In the genomic region with DNA sequence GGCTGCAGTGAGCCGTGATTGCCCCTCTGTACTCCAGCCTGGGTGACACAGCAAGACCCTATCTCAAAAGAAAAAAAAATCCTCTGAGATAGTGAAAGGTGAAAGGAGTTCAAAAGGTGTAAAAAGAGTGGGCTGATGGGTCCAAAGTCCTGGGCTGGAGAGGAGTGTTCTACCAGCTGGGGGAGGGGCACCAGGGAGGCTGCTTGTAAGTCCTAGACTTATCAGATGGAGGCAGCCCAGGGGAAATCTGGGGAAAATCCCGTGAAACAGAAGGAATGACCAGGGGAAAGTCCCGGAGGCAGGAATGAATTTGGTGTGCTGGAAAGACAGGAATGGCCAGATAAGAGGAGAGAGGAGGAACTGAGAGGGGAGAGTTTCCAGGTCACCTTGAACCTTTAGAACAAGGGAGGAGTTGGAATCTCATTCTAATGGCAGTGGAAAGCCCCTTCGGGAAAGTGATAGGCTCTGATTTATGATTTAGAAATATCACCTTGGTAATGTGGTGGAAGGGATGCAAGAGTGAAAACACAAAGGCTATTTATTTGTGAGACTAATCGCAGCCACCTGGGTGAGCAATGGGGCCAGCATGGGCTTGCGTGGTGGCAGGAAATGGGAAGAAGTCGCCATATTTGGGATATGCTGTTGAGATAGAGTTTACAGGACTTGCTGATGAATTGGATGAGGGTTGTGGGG, we compare ENCODE assay signal across 1 cellular context.
TF ChIP-seq lines count a peak whose summit lies in the region.

No MANE protein-coding gene starts in this region.

TF ChIP-seq in HepG2, 621 proteins besides CTCF, POLR2A, EP300 and RAD21 (continued from another document and continues in another):
- TF ChIP-seq ZUFSP (CRISPR knock-in tag; IDR thresholded peaks at IDR 0.05; ENCODE audit: borderline replicate concordance) (no peak), MIER2 (CRISPR knock-in tag; IDR thresholded peaks at IDR 0.05) (no peak), TEAD3 (CRISPR knock-in tag; optimal IDR thresholded peaks at IDR 0.05; ENCODE audit: borderline replicate concordance) (no peak), KAT8 (CRISPR knock-in tag; IDR thresholded peaks at IDR 0.05) (peak; percentile 36; the same call in 1 of the 2 replicates), PHB2 (IDR thresholded peaks at IDR 0.05; ENCODE audit: partially characterized antibody) (no peak), TCF7 (IDR thresholded peaks at IDR 0.05; ENCODE audit: low read depth) (peak; percentile 44), ZNF747 (CRISPR knock-in tag; IDR thresholded peaks at IDR 0.05; ENCODE audit: borderline replicate concordance) (no peak), SOX6 (IDR thresholded peaks at IDR 0.05) (no peak), SOX6 (CRISPR knock-in tag; IDR thresholded peaks at IDR 0.05) (peak; percentile 79), FOXJ3 (CRISPR knock-in tag; IDR thresholded peaks at IDR 0.05; ENCODE audit: borderline replicate concordance) (no peak; the same call in 1 of the 2 replicates), KLF15 (CRISPR knock-in tag; IDR thresholded peaks at IDR 0.05; ENCODE audit: borderline replicate concordance) (no peak), ZNF589 (CRISPR knock-in tag; conservative IDR thresholded peaks at IDR 0.05) (no peak), ZNF549 (CRISPR knock-in tag; IDR thresholded peaks at IDR 0.05) (no peak), CHD2 (IDR thresholded peaks at IDR 0.05; ENCODE audit: low read depth, low read length) (no peak), SRF (IDR thresholded peaks at IDR 0.05; ENCODE audit: low read depth, low read length) (0 out of 2 replicates have a peak, but pooled peaks have one; percentile 22), RERE (CRISPR knock-in tag; IDR thresholded peaks at IDR 0.05; ENCODE audit: low read depth) (no peak), NFRKB (IDR thresholded peaks at IDR 0.05) (no peak), ZNF7 (CRISPR knock-in tag; IDR thresholded peaks at IDR 0.05) (no peak), SALL2 (CRISPR knock-in tag; IDR thresholded peaks at IDR 0.05) (0 out of 2 replicates have a peak, but pooled peaks have one; percentile 35), IKZF4 (CRISPR knock-in tag; IDR thresholded peaks at IDR 0.05; ENCODE audit: borderline replicate concordance, low read depth, not compliant biosample characterization) (no peak), FIP1L1 (IDR thresholded peaks at IDR 0.05; ENCODE audit: borderline replicate concordance, insufficient read depth, low read depth, low read length) (no peak), AKNA (CRISPR knock-in tag; IDR thresholded peaks at IDR 0.05; ENCODE audit: borderline replicate concordance) (no peak), SIX4 (CRISPR knock-in tag; IDR thresholded peaks at IDR 0.05) (no peak), GFI1 (CRISPR knock-in tag; IDR thresholded peaks at IDR 0.05; ENCODE audit: borderline replicate concordance) (peak; percentile 93), ZNF543 (CRISPR knock-in tag; IDR thresholded peaks at IDR 0.05) (0 out of 2 replicates have a peak, but pooled peaks have one; percentile 45), FOXA3 (CRISPR knock-in tag; IDR thresholded peaks at IDR 0.05) (no peak), ZNF572 (CRISPR knock-in tag; IDR thresholded peaks at IDR 0.05) (no peak), FOSL2 (CRISPR knock-in tag; IDR thresholded peaks at IDR 0.05) (0 out of 2 replicates have a peak, but pooled peaks have one; percentile 41), TBX2 (CRISPR knock-in tag; IDR thresholded peaks at IDR 0.05; ENCODE audit: borderline replicate concordance) (peak; percentile 92), ZNF563 (CRISPR knock-in tag; IDR thresholded peaks at IDR 0.05) (no peak), BCL6 (CRISPR knock-in tag; IDR thresholded peaks at IDR 0.05) (peak; percentile 36; the same call in 1 of the 2 replicates), SUZ12 (IDR thresholded peaks at IDR 0.05; ENCODE audit: low read depth, low read length) (no peak), ZNF775 (CRISPR knock-in tag; IDR thresholded peaks at IDR 0.05; ENCODE audit: borderline replicate concordance) (no peak), ZBTB8A (CRISPR knock-in tag; IDR thresholded peaks at IDR 0.05; ENCODE audit: borderline replicate concordance, low read depth) (0 out of 2 replicates have a peak, but pooled peaks have one; percentile 34), ZEB1 (IDR thresholded peaks at IDR 0.05; ENCODE audit: insufficient replicate concordance, low read depth) (peak; percentile 76), HNF4A (CRISPR knock-in tag; IDR thresholded peaks at IDR 0.05) (peak; percentile 95), ESRRA (CRISPR knock-in tag; IDR thresholded peaks at IDR 0.05; ENCODE audit: low read depth) (peak; percentile 77), ASH2L (IDR thresholded peaks at IDR 0.05; ENCODE audit: insufficient read length, low read depth, low read length) (peak; percentile 39), ZNF557 (CRISPR knock-in tag; IDR thresholded peaks at IDR 0.05) (no peak), ZBTB14 (CRISPR knock-in tag; IDR thresholded peaks at IDR 0.05) (no peak), RXRB (CRISPR knock-in tag; IDR thresholded peaks at IDR 0.05; ENCODE audit: borderline replicate concordance) (peak; percentile 80; the same call in 1 of the 2 replicates)
- TF ChIP-seq, protein P1, sequence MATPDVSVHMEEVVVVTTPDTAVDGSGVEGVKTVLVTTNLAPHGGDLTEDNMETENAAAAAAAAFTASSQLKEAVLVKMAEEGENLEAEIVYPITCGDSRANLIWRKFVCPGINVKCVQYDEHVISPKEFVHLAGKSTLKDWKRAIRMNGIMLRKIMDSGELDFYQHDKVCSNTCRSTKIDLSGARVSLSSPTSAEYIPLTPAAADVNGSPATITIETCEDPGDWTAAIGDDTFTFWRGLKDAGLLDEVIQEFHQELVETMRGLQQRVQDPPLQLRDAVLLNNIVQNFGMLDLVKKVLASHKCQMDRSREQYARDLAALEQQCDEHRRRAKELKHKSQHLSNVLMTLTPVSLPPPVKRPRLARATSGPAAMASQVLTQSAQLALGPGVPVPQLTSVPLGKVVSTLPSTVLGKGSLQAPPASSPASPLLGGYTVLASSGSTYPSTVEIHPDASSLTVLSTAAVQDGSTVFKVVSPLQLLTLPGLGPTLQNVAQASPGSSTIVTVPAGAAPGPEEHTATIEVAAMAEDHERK (CRISPR knock-in tag; IDR thresholded peaks at IDR 0.05; ENCODE audit: low read depth): no peak
- TF ChIP-seq, protein P2, sequence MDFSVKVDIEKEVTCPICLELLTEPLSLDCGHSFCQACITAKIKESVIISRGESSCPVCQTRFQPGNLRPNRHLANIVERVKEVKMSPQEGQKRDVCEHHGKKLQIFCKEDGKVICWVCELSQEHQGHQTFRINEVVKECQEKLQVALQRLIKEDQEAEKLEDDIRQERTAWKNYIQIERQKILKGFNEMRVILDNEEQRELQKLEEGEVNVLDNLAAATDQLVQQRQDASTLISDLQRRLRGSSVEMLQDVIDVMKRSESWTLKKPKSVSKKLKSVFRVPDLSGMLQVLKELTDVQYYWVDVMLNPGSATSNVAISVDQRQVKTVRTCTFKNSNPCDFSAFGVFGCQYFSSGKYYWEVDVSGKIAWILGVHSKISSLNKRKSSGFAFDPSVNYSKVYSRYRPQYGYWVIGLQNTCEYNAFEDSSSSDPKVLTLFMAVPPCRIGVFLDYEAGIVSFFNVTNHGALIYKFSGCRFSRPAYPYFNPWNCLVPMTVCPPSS (IDR thresholded peaks at IDR 0.05): no peak
